Comparison of ENCODE assay signal across 16 cellular contexts in genomic region chr12:89276860-89277259, GRCh38.
DNase-seq lines count a peak whose midpoint lies in the region; ATAC-seq, FAIRE-seq and TF ChIP-seq lines count a peak whose summit lies in the region.
"Had no signal": no experiment of that assay in that cellular context is flagged by ENCODE, and none has a peak within 500 bp of the region (broad histone marks: within the 10 kb centered on the region; RNA-seq: fewer than 3 reads in every experiment).

No MANE protein-coding gene starts in this region.

- 63% methylated on average over 2 of the region's 2 CpGs for WGBS in liver
- 4% methylated on average over 2 of the region's 2 CpGs for WGBS in HepG2 (ENCODE audit: low lambda C conversion rate)

- CTCF ChIA-PET in HepG2 (lab: Yijun Ruan, JAX; ENCODE audit: low intra/inter-chr PET ratio, low total read pairs): no interaction called here

- H3K9me3 ChIP-seq in liver (ENCODE audit: control insufficient read depth in 4 of 4, low read length in 3 of 4): no peaks in the 10 kb centered on the region
- H3K9me3 ChIP-seq in HepG2 (ENCODE audit: low read length): no peaks in the 10 kb centered on the region
- H3K9me3 ChIP-seq in left ventricle myocardium inferior (replicated peaks): no peaks in the 10 kb centered on the region
- H3K9me3 ChIP-seq: BE2C had no signal

- peak in 1 of 2 donors; percentile 12 for TF ChIP-seq RAD21 in liver (IDR thresholded peaks at IDR 0.05)
- TF ChIP-seq RAD21 in HepG2 (CRISPR knock-in tag; IDR thresholded peaks at IDR 0.05): no peak

- in situ Hi-C loops in HepG2 (cut with HindIII; ENCODE audit: extremely low pct_ligation_motif_present, low pct_unique_long_range_greater_than_20kb): no loop called here

- no TSS peak for BruUV-seq in HepG2 (replicated peaks; lab: Mats Ljungman, UMichigan)

- no peak for TF ChIP-seq POLR2A in HepG2 (IDR thresholded peaks at IDR 0.05; ENCODE audit: insufficient read depth in 1 of 2, low read depth in 2 of 2, low read length in 2 of 2)

- H3K9ac ChIP-seq in liver (ENCODE audit: low read depth in 1 of 2, low read length in 2 of 2) (no peak overlapping the region), HepG2 (ENCODE audit: insufficient read depth, low read depth, low read length) (no peak overlapping the region)

- H3K79me2 ChIP-seq in HepG2 (ENCODE audit: insufficient read depth, low read length): no peaks in the 10 kb centered on the region

- FAIRE-seq in HepG2 (lab: Jason Lieb, UNC): no peak
- FAIRE-seq: GM12878, GM18507 had no signal

- H3K36me3 ChIP-seq in liver (ENCODE audit: control insufficient read depth in 4 of 4, insufficient read depth in 3 of 4, low read depth in 1 of 4, low read length in 3 of 4): no peaks in the 10 kb centered on the region
- H3K36me3 ChIP-seq in HepG2 (replicated peaks in 1 of 2; ENCODE audit: control insufficient read depth in 1 of 2, insufficient read depth in 2 of 2, low read length in 2 of 2): no peaks in the 10 kb centered on the region
- H3K36me3 ChIP-seq in left ventricle myocardium inferior: no peaks in the 10 kb centered on the region
- H3K36me3 ChIP-seq: BE2C had no signal

- H3K4me3 ChIP-seq in liver (ENCODE audit: low read depth in 1 of 3, low read length in 3 of 3) (no peak overlapping the region), HepG2 (replicated peaks in 1 of 3; ENCODE audit: insufficient read depth in 1 of 3, low read depth in 2 of 3, low read length in 3 of 3) (no peak overlapping the region), left ventricle myocardium inferior (no peak overlapping the region)
- H3K4me3 ChIP-seq: GM12878 had no signal

- no peak overlapping the region for H3K27ac ChIP-seq in liver (ENCODE audit: low read depth in 1 of 2, low read length in 2 of 2)
- no peak overlapping the region for H3K27ac ChIP-seq in HepG2 (ENCODE audit: extremely low read length, insufficient read depth, low read length)
- no peak overlapping the region for H3K27ac ChIP-seq in left ventricle myocardium inferior (replicated peaks)
- H3K27ac ChIP-seq: C4-2B had no signal

- POLR2A ChIA-PET in HepG2 (lab: Yijun Ruan, JAX): no interaction called here

- TF ChIP-seq EP300 in HepG2 (IDR thresholded peaks at IDR 0.05; ENCODE audit: low read depth in 2 of 2, low read length in 2 of 2) (no peak), HepG2 (CRISPR knock-in tag; IDR thresholded peaks at IDR 0.05; ENCODE audit: borderline replicate concordance) (no peak)

- H2AFZ ChIP-seq in HepG2 (ENCODE audit: low read length): no peak overlapping the region

- intact Hi-C loops in HepG2 (cut with micrococcal nuclease; ENCODE audit: unreplicated experiment): no loop called here
- intact Hi-C loops in left ventricle myocardium inferior (cut with micrococcal nuclease): no loop called here

- ATAC-seq in HepG2 (no peak), left lobe of liver (peak; percentile 76), HG03354 (IDR thresholded peaks at IDR 0.05; ENCODE audit: poor library complexity, severe bottlenecking, unreplicated experiment) (no peak)
- ATAC-seq: GM12878 had no signal

- TF ChIP-seq CTCF in liver (IDR thresholded peaks at IDR 0.05; ENCODE audit: low read depth, low read length, missing input control) (no peak), HepG2 (CRISPR knock-in tag; IDR thresholded peaks at IDR 0.05) (no peak), left ventricle myocardium inferior (IDR thresholded peaks at IDR 0.05; ENCODE audit: borderline replicate concordance) (no peak)

- H3K27me3 ChIP-seq in liver (ENCODE audit: control insufficient read depth in 4 of 4, insufficient read depth in 4 of 4, low read length in 3 of 4) (no peaks in the 10 kb centered on the region), HepG2 (ENCODE audit: control insufficient read depth in 1 of 2, insufficient read depth in 2 of 2, low read length in 2 of 2) (no peaks in the 10 kb centered on the region), left ventricle myocardium inferior (ENCODE audit: low read depth) (no peaks in the 10 kb centered on the region)
- H3K27me3 ChIP-seq: BE2C had no signal

- DNase-seq in HepG2 (ENCODE audit: low spot score) (no peak), left ventricle myocardium inferior (peak; percentile 29), left lobe of liver (ENCODE audit: low spot score) (no peak), NCI-H146 (lab: John Stamatoyannopoulos, UW) (no peak)
- DNase-seq in effector CD4-positive, alpha-beta T cell: no peak
- DNase-seq: BE2C; CD4-positive, alpha-beta memory T cell; DMS79; HCEC 1CT; HFFc6; IMR-90 had no signal

- no peaks in the 10 kb centered on the region for H4K20me1 ChIP-seq in HepG2 (ENCODE audit: insufficient read depth, low read length)

- peaks cover 0 to 3% (median under 1%) of the 10 kb centered on the region in 4 donors for H3K4me1 ChIP-seq in liver (ENCODE audit: control insufficient read depth in 4 of 4, insufficient read depth in 4 of 4, low read length in 3 of 4)
- peaks cover 10% of the 10 kb centered on the region for H3K4me1 ChIP-seq in HepG2 (ENCODE audit: insufficient read depth, low read length)
- peaks cover 18% of the 10 kb centered on the region for H3K4me1 ChIP-seq in left ventricle myocardium inferior

- no peak overlapping the region for H3K4me2 ChIP-seq in HepG2 (ENCODE audit: low read depth, low read length)

TF ChIP-seq in liver, 16 proteins besides CTCF, POLR2A, EP300 and RAD21:
- TF ChIP-seq, protein P1, sequence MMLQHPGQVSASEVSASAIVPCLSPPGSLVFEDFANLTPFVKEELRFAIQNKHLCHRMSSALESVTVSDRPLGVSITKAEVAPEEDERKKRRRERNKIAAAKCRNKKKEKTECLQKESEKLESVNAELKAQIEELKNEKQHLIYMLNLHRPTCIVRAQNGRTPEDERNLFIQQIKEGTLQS (IDR thresholded peaks at IDR 0.05): no peak
- TF ChIP-seq HNF4G (IDR thresholded peaks at IDR 0.05) (no peak), EGR1 (IDR thresholded peaks at IDR 0.05; ENCODE audit: low read depth in 2 of 2) (no peak), SP1 (IDR thresholded peaks at IDR 0.05) (no peak), JUND (IDR thresholded peaks at IDR 0.05) (no peak), FOXA2 (IDR thresholded peaks at IDR 0.05) (no peak), RXRA (IDR thresholded peaks at IDR 0.05) (peak; percentile 17 to 45), MAX (IDR thresholded peaks at IDR 0.05) (no peak), HNF4A (conservative IDR thresholded peaks at IDR 0.05) (peak; percentile 34 to 62), YY1 (IDR thresholded peaks at IDR 0.05) (no peak), FOXA1 (IDR thresholded peaks at IDR 0.05) (no peak)
- TF ChIP-seq, protein P2, sequence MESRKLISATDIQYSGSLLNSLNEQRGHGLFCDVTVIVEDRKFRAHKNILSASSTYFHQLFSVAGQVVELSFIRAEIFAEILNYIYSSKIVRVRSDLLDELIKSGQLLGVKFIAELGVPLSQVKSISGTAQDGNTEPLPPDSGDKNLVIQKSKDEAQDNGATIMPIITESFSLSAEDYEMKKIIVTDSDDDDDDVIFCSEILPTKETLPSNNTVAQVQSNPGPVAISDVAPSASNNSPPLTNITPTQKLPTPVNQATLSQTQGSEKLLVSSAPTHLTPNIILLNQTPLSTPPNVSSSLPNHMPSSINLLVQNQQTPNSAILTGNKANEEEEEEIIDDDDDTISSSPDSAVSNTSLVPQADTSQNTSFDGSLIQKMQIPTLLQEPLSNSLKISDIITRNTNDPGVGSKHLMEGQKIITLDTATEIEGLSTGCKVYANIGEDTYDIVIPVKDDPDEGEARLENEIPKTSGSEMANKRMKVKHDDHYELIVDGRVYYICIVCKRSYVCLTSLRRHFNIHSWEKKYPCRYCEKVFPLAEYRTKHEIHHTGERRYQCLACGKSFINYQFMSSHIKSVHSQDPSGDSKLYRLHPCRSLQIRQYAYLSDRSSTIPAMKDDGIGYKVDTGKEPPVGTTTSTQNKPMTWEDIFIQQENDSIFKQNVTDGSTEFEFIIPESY (IDR thresholded peaks at IDR 0.05): no peak

TF ChIP-seq in HepG2, 621 proteins besides CTCF, POLR2A, EP300 and RAD21:
- TF ChIP-seq GABPB1 (CRISPR knock-in tag; IDR thresholded peaks at IDR 0.05) (no peak), ZNF543 (CRISPR knock-in tag; IDR thresholded peaks at IDR 0.05) (no peak), ZNF274 (CRISPR knock-in tag; IDR thresholded peaks at IDR 0.05) (no peak), ERF (CRISPR knock-in tag; IDR thresholded peaks at IDR 0.05) (no peak), DPF2 (CRISPR knock-in tag; IDR thresholded peaks at IDR 0.05; ENCODE audit: borderline replicate concordance, low read depth) (no peak), NONO (IDR thresholded peaks at IDR 0.05) (no peak), NONO (CRISPR knock-in tag; conservative IDR thresholded peaks at IDR 0.05) (no peak), TOPORS (CRISPR knock-in tag; IDR thresholded peaks at IDR 0.05) (no peak)
